In the genomic region with DNA sequence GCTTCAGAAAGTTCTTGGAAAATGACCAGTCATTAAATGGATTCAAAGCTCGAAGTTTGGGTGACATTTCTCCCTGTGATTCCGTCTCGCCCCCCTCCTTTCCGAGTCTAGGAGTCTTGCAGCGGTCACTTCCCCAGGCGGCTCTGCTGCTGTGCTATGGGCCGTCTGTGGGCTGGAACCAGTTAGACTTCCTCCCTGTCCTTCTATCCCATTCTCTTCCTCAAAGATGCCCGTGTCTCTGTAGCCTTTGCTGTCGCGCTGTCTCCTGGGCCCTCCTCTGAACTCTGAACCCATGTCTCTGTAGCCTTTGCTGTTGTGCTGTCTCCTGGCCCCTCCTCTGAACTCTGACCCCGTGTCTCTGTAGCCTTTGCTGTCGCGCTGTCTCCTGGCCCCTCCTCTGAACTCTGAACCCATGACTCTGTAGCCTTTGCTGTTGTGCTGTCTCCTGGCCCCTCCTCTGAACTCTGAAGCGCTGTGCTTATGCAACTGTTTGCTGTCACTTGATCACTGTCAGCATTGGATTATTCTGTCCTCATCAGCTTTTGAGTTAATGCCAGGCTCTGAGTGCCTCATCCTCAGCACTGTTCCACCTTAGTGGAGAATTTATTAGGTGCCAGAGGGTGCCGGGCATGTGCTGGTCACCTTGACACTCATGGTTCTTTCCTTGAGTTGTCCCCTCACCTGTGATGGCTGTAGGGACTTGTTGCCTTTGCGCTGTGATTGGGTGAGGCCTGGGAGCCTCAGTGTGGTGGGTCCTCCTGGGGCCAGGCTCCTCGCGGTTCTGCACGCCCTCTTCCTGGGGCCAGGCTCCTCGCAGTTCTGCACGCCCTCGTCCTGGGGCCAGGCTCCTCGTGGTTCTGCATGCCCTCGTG, we compare ENCODE assay signal across 10 cellular contexts.
DNase-seq lines count a peak whose midpoint lies in the region; ATAC-seq and TF ChIP-seq lines count a peak whose summit lies in the region.
"Had no signal": no experiment of that assay in that cellular context is flagged by ENCODE, and none has a peak within 500 bp of the region (broad histone marks: within the 10 kb centered on the region; RNA-seq: fewer than 3 reads in every experiment).

No MANE protein-coding gene starts in this region.

- H3K36me3 Mint-ChIP-seq in activated naive CD8-positive, alpha-beta T cell treated with anti-CD3 and anti-CD28 coated beads, Interleukin-2, amount 50 U/mL, for 24 hours (ENCODE audit: low read depth): peaks cover 22% of the 10 kb centered on the region
- H3K36me3 Mint-ChIP-seq in activated naive CD8-positive, alpha-beta T cell treated with anti-CD3 and anti-CD28 coated beads for 36 hours: peaks cover 9% of the 10 kb centered on the region
- H3K36me3 Mint-ChIP-seq in central memory CD8-positive, alpha-beta T cell (ENCODE audit: insufficient read depth): peaks cover 12% of the 10 kb centered on the region

- H3K36me3 ChIP-seq in upper lobe of left lung: no peaks in the 10 kb centered on the region

- H3K27ac ChIP-seq in upper lobe of left lung: peak overlapping the region; percentile 20 to 60 (median 42)

- peaks cover 19 to 23% (median 22%) of the 10 kb centered on the region in 4 donors for H3K4me1 ChIP-seq in upper lobe of left lung

- H3K4me1 Mint-ChIP-seq in activated naive CD8-positive, alpha-beta T cell treated with anti-CD3 and anti-CD28 coated beads, Interleukin-2, amount 50 U/mL, for 24 hours: peaks cover 31% of the 10 kb centered on the region
- peaks cover 23% of the 10 kb centered on the region for H3K4me1 Mint-ChIP-seq in activated naive CD8-positive, alpha-beta T cell treated with anti-CD3 and anti-CD28 coated beads for 36 hours
- H3K4me1 Mint-ChIP-seq in central memory CD8-positive, alpha-beta T cell: peaks cover 39% of the 10 kb centered on the region

- no peak overlapping the region for H3K4me3 ChIP-seq in upper lobe of left lung
- H3K4me3 ChIP-seq: BLaER1 treated with 17β-estradiol and CSF1 and Interleukin-3, amounts not matched to agents 10 nM and 100 nM had no signal

- H3K9me3 Mint-ChIP-seq in activated naive CD8-positive, alpha-beta T cell treated with anti-CD3 and anti-CD28 coated beads, Interleukin-2, amount 50 U/mL, for 24 hours: no peaks in the 10 kb centered on the region
- H3K9me3 Mint-ChIP-seq in activated naive CD8-positive, alpha-beta T cell treated with anti-CD3 and anti-CD28 coated beads for 36 hours: no peaks in the 10 kb centered on the region
- no peaks in the 10 kb centered on the region for H3K9me3 Mint-ChIP-seq in central memory CD8-positive, alpha-beta T cell

- TF ChIP-seq CTCF in upper lobe of left lung (IDR thresholded peaks at IDR 0.05): no peak

- no peaks in the 10 kb centered on the region for H3K9me3 ChIP-seq in upper lobe of left lung
- H3K9me3 ChIP-seq: BLaER1 treated with 17β-estradiol and CSF1 and Interleukin-3, amounts not matched to agents 10 nM and 100 nM had no signal

- no peak for ATAC-seq in activated naive CD8-positive, alpha-beta T cell treated with anti-CD3 and anti-CD28 coated beads, Interleukin-2, amount 50 U/mL, for 24 hours
- no peak for ATAC-seq in central memory CD8-positive, alpha-beta T cell (replicated peaks; ENCODE audit: extremely low read depth, poor library complexity, severe bottlenecking)
- ATAC-seq in upper lobe of left lung (ENCODE audit: low FRiP score in 2 of 2): peak; percentile 64 to 68

- H3K27ac Mint-ChIP-seq in activated naive CD8-positive, alpha-beta T cell treated with anti-CD3 and anti-CD28 coated beads, Interleukin-2, amount 50 U/mL, for 24 hours: peak overlapping the region; percentile 39
- no peak overlapping the region for H3K27ac Mint-ChIP-seq in activated naive CD8-positive, alpha-beta T cell treated with anti-CD3 and anti-CD28 coated beads for 36 hours
- peak overlapping the region; percentile 17 for H3K27ac Mint-ChIP-seq in central memory CD8-positive, alpha-beta T cell (ENCODE audit: low read depth)

- H3K27me3 Mint-ChIP-seq in activated naive CD8-positive, alpha-beta T cell treated with anti-CD3 and anti-CD28 coated beads, Interleukin-2, amount 50 U/mL, for 24 hours: no peaks in the 10 kb centered on the region
- no peaks in the 10 kb centered on the region for H3K27me3 Mint-ChIP-seq in activated naive CD8-positive, alpha-beta T cell treated with anti-CD3 and anti-CD28 coated beads for 36 hours
- no peaks in the 10 kb centered on the region for H3K27me3 Mint-ChIP-seq in central memory CD8-positive, alpha-beta T cell

- 78 to 83% methylated on average over 24 of the region's 24 CpGs for WGBS in upper lobe of left lung, 2 donors

- H3K4me3 Mint-ChIP-seq in activated naive CD8-positive, alpha-beta T cell treated with anti-CD3 and anti-CD28 coated beads, Interleukin-2, amount 50 U/mL, for 24 hours: no peak overlapping the region
- H3K4me3 Mint-ChIP-seq in activated naive CD8-positive, alpha-beta T cell treated with anti-CD3 and anti-CD28 coated beads for 36 hours: no peak overlapping the region
- H3K4me3 Mint-ChIP-seq in central memory CD8-positive, alpha-beta T cell: no peak overlapping the region

- no peak for TF ChIP-seq POLR2A in upper lobe of left lung (IDR thresholded peaks at IDR 0.05)

- DNase-seq in activated naive CD8-positive, alpha-beta T cell treated with anti-CD3 and anti-CD28 coated beads, Interleukin-2, amount 50 U/mL, for 24 hours: no peak
- no peak for DNase-seq in activated naive CD8-positive, alpha-beta T cell treated with anti-CD3 and anti-CD28 coated beads for 36 hours
- DNase-seq in central memory CD8-positive, alpha-beta T cell (ENCODE audit: low spot score in 2 of 2): no peak
- peak; percentile 19 for DNase-seq in medulla oblongata (ENCODE audit: extremely low spot score)
- DNase-seq in upper lobe of left lung: no peak
- no peak for DNase-seq in kidney glomerular epithelial cell (lab: John Stamatoyannopoulos, UW)
- DNase-seq in NCI-H1105 (lab: John Stamatoyannopoulos, UW): no peak
- DNase-seq in KBM-7: no peak
- DNase-seq: cerebellar nuclear complex had no signal

- in situ Hi-C loops in KBM-7 (cut with MboI; ENCODE audit: low pct_unique_long_range_greater_than_20kb, low sequenced_read_pairs): no loop called here

- H3K27me3 ChIP-seq in upper lobe of left lung: no peaks in the 10 kb centered on the region
- H3K27me3 ChIP-seq: BLaER1 treated with 17β-estradiol and CSF1 and Interleukin-3, amounts not matched to agents 10 nM and 100 nM had no signal

- TF ChIP-seq EP300 in upper lobe of left lung (IDR thresholded peaks at IDR 0.05): no peak

Comparison
In these comparisons a context has a peak if more than half of its experiments do, and no peak if none do; other contexts are left out.
1. ATAC-seq: peak in upper lobe of left lung (2 of 2); none in activated naive CD8-positive, alpha-beta T cell treated with anti-CD3 and anti-CD28 coated beads, Interleukin-2, amount 50 U/mL, for 24 hours (single experiment) and central memory CD8-positive, alpha-beta T cell (single experiment).